ENCODE assay signal across 33 cellular contexts in genomic region chr2:1588051-1588993, GRCh38.
DNase-seq lines count a peak whose midpoint lies in the region; ATAC-seq, FAIRE-seq and TF ChIP-seq lines count a peak whose summit lies in the region.
"Had no signal": no experiment of that assay in that cellular context is flagged by ENCODE, and none has a peak within 500 bp of the region (broad histone marks: within the 10 kb centered on the region; RNA-seq: fewer than 3 reads in every experiment).

No MANE protein-coding gene starts in this region.

- no peaks in the 10 kb centered on the region for H3K79me2 ChIP-seq in astrocyte (ENCODE audit: insufficient read depth, low read length)
- H3K79me2 ChIP-seq: hepatocyte had no signal

- H3K27me3 ChIP-seq in left ventricle myocardium inferior (ENCODE audit: low read depth) (peaks cover 55% of the 10 kb centered on the region), astrocyte (ENCODE audit: insufficient read depth, low read length) (no peaks in the 10 kb centered on the region)
- H3K27me3 ChIP-seq: ascending aorta, colonic mucosa, hepatocyte, MG63, Peyer's patch, SJCRH30 had no signal

- H3K36me3 ChIP-seq in left ventricle myocardium inferior = no peaks in the 10 kb centered on the region
- H3K36me3 ChIP-seq in astrocyte (ENCODE audit: insufficient read depth, low read length) = no peaks in the 10 kb centered on the region
- H3K36me3 ChIP-seq: ascending aorta, colonic mucosa, gastroesophageal sphincter, MG63, Peyer's patch, SJCRH30, suprapubic skin had no signal

- H3K4me1 Mint-ChIP-seq in astrocyte (ENCODE audit: low read depth, unreplicated experiment) (peaks cover 21% of the 10 kb centered on the region), nephron (peaks cover 28% of the 10 kb centered on the region), mesothelial cell of epicardium (peaks cover 42% of the 10 kb centered on the region)
- H3K4me1 Mint-ChIP-seq: activated CD4-positive, alpha-beta T cell treated with anti-CD3 and anti-CD28 coated beads, Interleukin-2, amount 10 ng/mL, durations not matched to agents 24 days and 14 days; activated naive CD8-positive, alpha-beta T cell treated with anti-CD3 and anti-CD28 coated beads, Interleukin-2, amount 10 ng/mL, durations not matched to agents 7 days and 5 days; T-cell had no signal

- H4K20me1 ChIP-seq in astrocyte (ENCODE audit: insufficient read depth, low read length) = no peaks in the 10 kb centered on the region

- TF ChIP-seq CTCF in left ventricle myocardium inferior (IDR thresholded peaks at IDR 0.05; ENCODE audit: borderline replicate concordance) = no peak
- TF ChIP-seq CTCF in astrocyte (IDR thresholded peaks at IDR 0.05; ENCODE audit: insufficient read depth, low read depth, low read length) = no peak
- TF ChIP-seq CTCF in nephron (IDR thresholded peaks at IDR 0.05; ENCODE audit: unreplicated experiment in 3 of 3) = no peak
- no peak for TF ChIP-seq CTCF in mesothelial cell of epicardium (IDR thresholded peaks at IDR 0.05; ENCODE audit: unreplicated experiment)
- no peak for TF ChIP-seq CTCF in RWPE1 (conservative IDR thresholded peaks at IDR 0.05; ENCODE audit: low read depth)

- POLR2A ChIA-PET in RWPE1 (lab: Yijun Ruan, JAX; ENCODE audit: low non-redundant PET) = no interaction called here

- H3K27ac Mint-ChIP-seq in astrocyte (ENCODE audit: unreplicated experiment) = no peak overlapping the region
- peak overlapping the region in 2 of 3 experiments; percentile 73 to 81 for H3K27ac Mint-ChIP-seq in nephron
- H3K27ac Mint-ChIP-seq in mesothelial cell of epicardium = no peak overlapping the region
- H3K27ac Mint-ChIP-seq: activated CD4-positive, alpha-beta T cell treated with anti-CD3 and anti-CD28 coated beads, Interleukin-2, amount 10 ng/mL, durations not matched to agents 24 days and 14 days; activated naive CD8-positive, alpha-beta T cell treated with anti-CD3 and anti-CD28 coated beads, Interleukin-2, amount 10 ng/mL, durations not matched to agents 7 days and 5 days; CD8-positive, alpha-beta T cell; T-cell; WTC11 had no signal

- FAIRE-seq in astrocyte (lab: Jason Lieb, UNC) = no peak
- FAIRE-seq: A204.1 had no signal

- peak overlapping the region; percentile 45 for H3K9ac ChIP-seq in astrocyte (ENCODE audit: low read length)

- CTCF ChIA-PET in RWPE1 (lab: Yijun Ruan, JAX) = interaction anchor here (0.6 kb wide), 1 partner anchor 26 kb away, joined by 5 read pairs; no protein-coding TSS in a partner anchor

- DNase-seq in left cardiac atrium (peak; percentile 25), left ventricle myocardium inferior (no peak), astrocyte (ENCODE audit: low read depth) (no peak), ureter (ENCODE audit: low spot score) (peak; percentile 19), mesothelial cell of epicardium (ENCODE audit: low spot score in 2 of 2, unreplicated experiment in 2 of 2) (no peak), RWPE1 (ENCODE audit: low spot score) (no peak)
- DNase-seq: activated CD4-positive, alpha-beta T cell treated with anti-CD3 and anti-CD28 coated beads, Interleukin-2, amount 10 ng/mL, durations not matched to agents 24 days and 14 days; activated gamma-delta T cell treated with Interleukin-2 at 50 U/mL for 16 hours; activated naive CD8-positive, alpha-beta T cell treated with anti-CD3 and anti-CD28 coated beads, Interleukin-2, amount 10 ng/mL, durations not matched to agents 7 days and 5 days; activated T-cell treated with anti-CD3 and anti-CD28 coated beads, Interleukin-2, amount 50 U/mL, for 1 hour; CD8-positive, alpha-beta T cell; colonic mucosa; effector CD4-positive, alpha-beta T cell; KBM-7; MG63; NCI-H1417; NCI-H2029 treated with DMSO at 0.1 percent for 48 hours; NCI-H69; Peyer's patch; stimulated activated CD4-positive, alpha-beta T cell treated with anti-CD3 and anti-CD28 coated beads, Interleukin-4, amount 100 ng/mL, for 4 hours; T-cell had no signal

- H3K36me3 Mint-ChIP-seq in astrocyte (ENCODE audit: low read depth, unreplicated experiment) (no peaks in the 10 kb centered on the region), nephron (ENCODE audit: low read depth) (peaks cover under 1% of the 10 kb centered on the region), mesothelial cell of epicardium (no peaks in the 10 kb centered on the region)
- H3K36me3 Mint-ChIP-seq: activated naive CD8-positive, alpha-beta T cell treated with anti-CD3 and anti-CD28 coated beads, Interleukin-2, amount 10 ng/mL, durations not matched to agents 7 days and 5 days; CD8-positive, alpha-beta T cell; naive B cell; T-cell had no signal

- H3K4me3 Mint-ChIP-seq in astrocyte (ENCODE audit: unreplicated experiment) (no peak overlapping the region), nephron (no peak overlapping the region), mesothelial cell of epicardium (no peak overlapping the region)
- H3K4me3 Mint-ChIP-seq: activated CD4-positive, alpha-beta T cell treated with anti-CD3 and anti-CD28 coated beads, Interleukin-2, amount 10 ng/mL, durations not matched to agents 24 days and 14 days; activated naive CD8-positive, alpha-beta T cell treated with anti-CD3 and anti-CD28 coated beads, Interleukin-2, amount 10 ng/mL, durations not matched to agents 7 days and 5 days; CD8-positive, alpha-beta T cell; naive B cell; T-cell; WTC11 had no signal

- H3K4me2 ChIP-seq in astrocyte (ENCODE audit: low read length) = peak overlapping the region; percentile 62
- H3K4me2 ChIP-seq: hepatocyte had no signal

- peaks cover 4% of the 10 kb centered on the region for H3K9me3 ChIP-seq in left ventricle myocardium inferior (replicated peaks)
- no peaks in the 10 kb centered on the region for H3K9me3 ChIP-seq in astrocyte (ENCODE audit: insufficient read depth, low read depth, low read length)
- H3K9me3 ChIP-seq: ascending aorta, colonic mucosa, gastroesophageal sphincter, MG63, Peyer's patch, psoas muscle, SJCRH30, suprapubic skin had no signal

- peaks cover 11% of the 10 kb centered on the region for H3K27me3 Mint-ChIP-seq in astrocyte (ENCODE audit: low read depth, unreplicated experiment)
- H3K27me3 Mint-ChIP-seq in nephron (ENCODE audit: low read depth) = peaks cover 5% of the 10 kb centered on the region
- no peaks in the 10 kb centered on the region for H3K27me3 Mint-ChIP-seq in mesothelial cell of epicardium (ENCODE audit: low read depth)
- H3K27me3 Mint-ChIP-seq: activated CD4-positive, alpha-beta T cell treated with anti-CD3 and anti-CD28 coated beads, Interleukin-2, amount 10 ng/mL, durations not matched to agents 24 days and 14 days had no signal

- ATAC-seq in left cardiac atrium (no peak), GM18909 (IDR thresholded peaks at IDR 0.05; ENCODE audit: poor library complexity, unreplicated experiment) (no peak)
- ATAC-seq: CD8-positive, alpha-beta T cell; gastroesophageal sphincter; left colon; psoas muscle; T-cell had no signal

- H3K4me3 ChIP-seq in left ventricle myocardium inferior (no peak overlapping the region), astrocyte (ENCODE audit: insufficient read depth, low read depth, low read length) (no peak overlapping the region)
- H3K4me3 ChIP-seq: ascending aorta, colonic mucosa, gastroesophageal sphincter, hepatocyte, MG63, Peyer's patch, psoas muscle, SJCRH30, suprapubic skin had no signal

- H3K4me1 ChIP-seq in left ventricle myocardium inferior (peaks cover 41% of the 10 kb centered on the region), astrocyte (ENCODE audit: insufficient read depth, low read length) (peaks cover 46% of the 10 kb centered on the region)
- H3K4me1 ChIP-seq: psoas muscle had no signal

- intact Hi-C loops in left cardiac atrium (cut with DNase I) = no loop called here
- intact Hi-C loops in left ventricle myocardium inferior (cut with micrococcal nuclease) = no loop called here

- no peak overlapping the region for H2AFZ ChIP-seq in astrocyte (ENCODE audit: low read depth, low read length)
- H2AFZ ChIP-seq: hepatocyte had no signal

- H3K9me3 Mint-ChIP-seq in astrocyte (ENCODE audit: unreplicated experiment) = no peaks in the 10 kb centered on the region
- no peaks in the 10 kb centered on the region for H3K9me3 Mint-ChIP-seq in nephron
- no peaks in the 10 kb centered on the region for H3K9me3 Mint-ChIP-seq in mesothelial cell of epicardium
- H3K9me3 Mint-ChIP-seq: activated CD4-positive, alpha-beta T cell treated with anti-CD3 and anti-CD28 coated beads, Interleukin-2, amount 10 ng/mL, durations not matched to agents 24 days and 14 days; activated naive CD8-positive, alpha-beta T cell treated with anti-CD3 and anti-CD28 coated beads, Interleukin-2, amount 10 ng/mL, durations not matched to agents 7 days and 5 days; CD8-positive, alpha-beta T cell; naive B cell; T-cell; WTC11 had no signal

- no peak overlapping the region for H3K27ac ChIP-seq in left ventricle myocardium inferior (replicated peaks)
- H3K27ac ChIP-seq in astrocyte (ENCODE audit: low read depth, low read length) = peak overlapping the region; percentile 53
- H3K27ac ChIP-seq in RWPE1 = no peak overlapping the region
- H3K27ac ChIP-seq: ascending aorta, colonic mucosa, gastroesophageal sphincter, hepatocyte, Peyer's patch, psoas muscle, SJCRH30, suprapubic skin had no signal

Comparison
In these comparisons a context has a peak if more than half of its experiments do, and no peak if none do; other contexts are left out.
1. DNase-seq: peak in left cardiac atrium (single experiment) and ureter (single experiment); none in left ventricle myocardium inferior (single experiment), astrocyte (single experiment), mesothelial cell of epicardium (0 of 2) and RWPE1 (single experiment).
2. H3K27ac Mint-ChIP-seq: peak in nephron (2 of 3); none in astrocyte (single experiment) and mesothelial cell of epicardium (single experiment).